ENCODE assay signal across 1 cellular context in the genomic region with DNA sequence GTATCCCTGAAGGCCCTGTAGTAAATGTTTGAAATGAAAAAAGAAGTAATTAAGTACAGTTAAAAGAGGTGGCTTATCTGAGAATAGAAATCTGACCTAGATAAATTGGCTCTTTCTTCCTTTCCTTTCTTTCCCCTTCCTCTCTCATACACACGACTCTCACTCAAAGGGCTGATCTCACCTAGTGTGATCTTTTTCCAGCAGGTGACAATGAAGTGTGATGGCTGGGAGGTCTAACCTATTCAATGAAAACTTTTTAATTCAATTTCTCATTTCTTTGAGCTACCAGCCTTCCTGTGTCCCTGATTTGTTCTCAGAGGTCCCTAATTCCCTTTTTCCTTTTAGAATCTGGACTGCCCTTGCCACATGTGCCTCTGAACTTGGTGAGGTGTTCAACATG.
TF ChIP-seq lines count a peak whose summit lies in the region.

No MANE protein-coding gene starts in this region.

TF ChIP-seq in GM23338, 12 proteins besides CTCF, POLR2A, EP300 and RAD21:
- TF ChIP-seq, protein P1, sequence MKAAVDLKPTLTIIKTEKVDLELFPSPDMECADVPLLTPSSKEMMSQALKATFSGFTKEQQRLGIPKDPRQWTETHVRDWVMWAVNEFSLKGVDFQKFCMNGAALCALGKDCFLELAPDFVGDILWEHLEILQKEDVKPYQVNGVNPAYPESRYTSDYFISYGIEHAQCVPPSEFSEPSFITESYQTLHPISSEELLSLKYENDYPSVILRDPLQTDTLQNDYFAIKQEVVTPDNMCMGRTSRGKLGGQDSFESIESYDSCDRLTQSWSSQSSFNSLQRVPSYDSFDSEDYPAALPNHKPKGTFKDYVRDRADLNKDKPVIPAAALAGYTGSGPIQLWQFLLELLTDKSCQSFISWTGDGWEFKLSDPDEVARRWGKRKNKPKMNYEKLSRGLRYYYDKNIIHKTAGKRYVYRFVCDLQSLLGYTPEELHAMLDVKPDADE (IDR thresholded peaks at IDR 0.05), result no peak
- no peak for TF ChIP-seq EZH2phosphoT487 (IDR thresholded peaks at IDR 0.05; ENCODE audit: unreplicated experiment)
- no peak for TF ChIP-seq ZNF114 (CRISPR knock-in tag; IDR thresholded peaks at IDR 0.05)
- TF ChIP-seq, protein P2, sequence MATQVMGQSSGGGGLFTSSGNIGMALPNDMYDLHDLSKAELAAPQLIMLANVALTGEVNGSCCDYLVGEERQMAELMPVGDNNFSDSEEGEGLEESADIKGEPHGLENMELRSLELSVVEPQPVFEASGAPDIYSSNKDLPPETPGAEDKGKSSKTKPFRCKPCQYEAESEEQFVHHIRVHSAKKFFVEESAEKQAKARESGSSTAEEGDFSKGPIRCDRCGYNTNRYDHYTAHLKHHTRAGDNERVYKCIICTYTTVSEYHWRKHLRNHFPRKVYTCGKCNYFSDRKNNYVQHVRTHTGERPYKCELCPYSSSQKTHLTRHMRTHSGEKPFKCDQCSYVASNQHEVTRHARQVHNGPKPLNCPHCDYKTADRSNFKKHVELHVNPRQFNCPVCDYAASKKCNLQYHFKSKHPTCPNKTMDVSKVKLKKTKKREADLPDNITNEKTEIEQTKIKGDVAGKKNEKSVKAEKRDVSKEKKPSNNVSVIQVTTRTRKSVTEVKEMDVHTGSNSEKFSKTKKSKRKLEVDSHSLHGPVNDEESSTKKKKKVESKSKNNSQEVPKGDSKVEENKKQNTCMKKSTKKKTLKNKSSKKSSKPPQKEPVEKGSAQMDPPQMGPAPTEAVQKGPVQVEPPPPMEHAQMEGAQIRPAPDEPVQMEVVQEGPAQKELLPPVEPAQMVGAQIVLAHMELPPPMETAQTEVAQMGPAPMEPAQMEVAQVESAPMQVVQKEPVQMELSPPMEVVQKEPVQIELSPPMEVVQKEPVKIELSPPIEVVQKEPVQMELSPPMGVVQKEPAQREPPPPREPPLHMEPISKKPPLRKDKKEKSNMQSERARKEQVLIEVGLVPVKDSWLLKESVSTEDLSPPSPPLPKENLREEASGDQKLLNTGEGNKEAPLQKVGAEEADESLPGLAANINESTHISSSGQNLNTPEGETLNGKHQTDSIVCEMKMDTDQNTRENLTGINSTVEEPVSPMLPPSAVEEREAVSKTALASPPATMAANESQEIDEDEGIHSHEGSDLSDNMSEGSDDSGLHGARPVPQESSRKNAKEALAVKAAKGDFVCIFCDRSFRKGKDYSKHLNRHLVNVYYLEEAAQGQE (IDR thresholded peaks at IDR 0.05; ENCODE audit: unreplicated experiment), result no peak
TF ChIP-seq in GM23338: peak in this region for 0.
